Comparison of ENCODE assay signal across 1 cellular context in the genomic region with DNA sequence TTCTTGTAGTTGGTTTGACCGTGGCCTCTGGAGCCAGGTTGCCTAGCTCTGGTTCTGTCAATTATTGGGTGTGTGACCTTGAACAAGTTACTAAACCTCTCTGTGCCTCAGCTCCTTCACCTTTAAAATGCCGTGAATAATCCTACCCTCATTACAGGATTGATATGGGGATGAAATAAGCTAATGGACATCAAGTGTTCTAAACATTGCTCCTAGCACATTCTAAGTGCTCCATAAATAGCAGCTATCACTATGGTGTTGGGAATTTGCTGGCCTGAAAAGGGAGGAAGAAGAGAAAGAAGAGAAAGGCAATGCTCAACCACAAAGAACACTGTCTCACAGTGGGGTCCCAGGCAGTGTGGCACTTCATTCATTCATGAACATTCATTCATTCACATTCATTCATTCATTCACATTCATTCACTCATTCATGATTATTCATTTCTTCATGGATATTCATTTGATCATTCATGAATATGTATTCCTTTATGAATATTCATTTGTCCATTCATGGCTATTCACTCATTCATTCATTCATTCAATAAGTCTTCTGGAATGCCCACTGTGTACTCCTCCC.
TF ChIP-seq lines count a peak whose summit lies in the region.

No MANE protein-coding gene starts in this region.

TF ChIP-seq in GM12878, 131 proteins besides CTCF, POLR2A, EP300 and RAD21:
- TF ChIP-seq BACH1 (IDR thresholded peaks at IDR 0.05; ENCODE audit: borderline replicate concordance) (no peak), HCFC1 (IDR thresholded peaks at IDR 0.05; ENCODE audit: low read length) (no peak), ETV6 (conservative IDR thresholded peaks at IDR 0.05 in 1 of 2, IDR thresholded peaks at IDR 0.05 in 1 of 2; ENCODE audit: borderline replicate concordance in 1 of 2, low read depth in 1 of 2) (no peak), ZNF24 (IDR thresholded peaks at IDR 0.05) (peak; percentile 95)
